1 cellular context compared by ENCODE assay signal in genomic region chr11:122601131-122602125, GRCh38.
TF ChIP-seq lines count a peak whose summit lies in the region.

No MANE protein-coding gene starts in this region.

TF ChIP-seq in H1, 55 proteins besides CTCF, POLR2A, EP300 and RAD21 (continued from another document):
- no peak for TF ChIP-seq RBBP5 (IDR thresholded peaks at IDR 0.05; ENCODE audit: borderline replicate concordance, low read depth, low read length)
